Comparison of ENCODE assay signal across 23 cellular contexts in genomic region chr15:62760506-62760905, GRCh38.
"Had no signal": no experiment of that assay in that cellular context is flagged by ENCODE, and none has a peak within 500 bp of the region (broad histone marks: within the 10 kb centered on the region; RNA-seq: fewer than 3 reads in every experiment).

No MANE protein-coding gene starts in this region.

- H3K36me3 Mint-ChIP-seq: activated naive CD4-positive, alpha-beta T cell treated with anti-CD3 and anti-CD28 coated beads, Interleukin-2, amount 10 ng/mL, durations not matched to agents 7 days and 5 days; activated naive CD8-positive, alpha-beta T cell treated with anti-CD3 and anti-CD28 coated beads, Interleukin-2, amount 10 ng/mL, durations not matched to agents 7 days and 5 days had no signal

- H3K4me3 Mint-ChIP-seq: activated CD4-positive, alpha-beta memory T cell treated with anti-CD3 and anti-CD28 coated beads, Interleukin-2, amount 10 ng/mL, durations not matched to agents 7 days and 5 days; activated CD4-positive, alpha-beta T cell treated with anti-CD3 and anti-CD28 coated beads for 36 hours; activated naive CD4-positive, alpha-beta T cell treated with anti-CD3 and anti-CD28 coated beads, Interleukin-2, amount 10 ng/mL, durations not matched to agents 7 days and 5 days; activated naive CD8-positive, alpha-beta T cell treated with anti-CD3 and anti-CD28 coated beads, Interleukin-2, amount 10 ng/mL, durations not matched to agents 7 days and 5 days; activated T-cell treated with anti-CD3 and anti-CD28 coated beads, Interleukin-2, amount 50 U/mL, for 72 hours had no signal

- H3K4me3 ChIP-seq: adrenal gland, SK-N-MC had no signal

- H3K9me3 ChIP-seq: adrenal gland had no signal

- H3K27me3 ChIP-seq: adrenal gland had no signal

- H3K27ac ChIP-seq: adrenal gland, SK-N-MC, VCaP had no signal

- H3K27me3 Mint-ChIP-seq: activated CD4-positive, alpha-beta memory T cell treated with anti-CD3 and anti-CD28 coated beads, Interleukin-2, amount 10 ng/mL, durations not matched to agents 7 days and 5 days; activated CD4-positive, alpha-beta T cell treated with anti-CD3 and anti-CD28 coated beads for 36 hours; activated naive CD4-positive, alpha-beta T cell treated with anti-CD3 and anti-CD28 coated beads, Interleukin-2, amount 10 ng/mL, durations not matched to agents 7 days and 5 days; activated naive CD8-positive, alpha-beta T cell treated with anti-CD3 and anti-CD28 coated beads, Interleukin-2, amount 10 ng/mL, durations not matched to agents 7 days and 5 days had no signal

- H3K4me1 Mint-ChIP-seq: activated CD4-positive, alpha-beta memory T cell treated with anti-CD3 and anti-CD28 coated beads, Interleukin-2, amount 10 ng/mL, durations not matched to agents 7 days and 5 days; activated CD4-positive, alpha-beta T cell treated with anti-CD3 and anti-CD28 coated beads for 36 hours; activated naive CD4-positive, alpha-beta T cell treated with anti-CD3 and anti-CD28 coated beads, Interleukin-2, amount 10 ng/mL, durations not matched to agents 7 days and 5 days; activated naive CD8-positive, alpha-beta T cell treated with anti-CD3 and anti-CD28 coated beads, Interleukin-2, amount 10 ng/mL, durations not matched to agents 7 days and 5 days had no signal

- H3K27ac Mint-ChIP-seq: activated CD4-positive, alpha-beta memory T cell treated with anti-CD3 and anti-CD28 coated beads, Interleukin-2, amount 10 ng/mL, durations not matched to agents 7 days and 5 days; activated CD4-positive, alpha-beta T cell treated with anti-CD3 and anti-CD28 coated beads for 36 hours; activated naive CD4-positive, alpha-beta T cell treated with anti-CD3 and anti-CD28 coated beads, Interleukin-2, amount 10 ng/mL, durations not matched to agents 7 days and 5 days; activated naive CD8-positive, alpha-beta T cell treated with anti-CD3 and anti-CD28 coated beads, Interleukin-2, amount 10 ng/mL, durations not matched to agents 7 days and 5 days; activated T-cell treated with anti-CD3 and anti-CD28 coated beads, Interleukin-2, amount 50 U/mL, for 72 hours; activated T-helper 2 cell treated with anti-CD3 and anti-CD28 coated beads, Interferon-gamma antibody, Interleukin-2, Interleukin-4, amounts not matched to agents 10 μg/mL and 5 μg/mL and 100 μg/mL, durations not matched to agents 14 hours and 24 hours and 36 hours had no signal

- DNase-seq: activated CD4-positive, alpha-beta memory T cell treated with anti-CD3 and anti-CD28 coated beads, Interleukin-2, amount 10 ng/mL, durations not matched to agents 7 days and 5 days; activated CD4-positive, alpha-beta T cell treated with anti-CD3 and anti-CD28 coated beads for 36 hours; activated CD4-positive, alpha-beta T cell treated with anti-CD3 and anti-CD28 coated beads, Interleukin-2, amount 50 U/mL, for 1 hour; activated gamma-delta T cell treated with Interleukin-2 at 50 U/mL for 16 hours; activated naive CD4-positive, alpha-beta T cell treated with anti-CD3 and anti-CD28 coated beads, Interleukin-2, amount 10 ng/mL, durations not matched to agents 7 days and 5 days; activated naive CD8-positive, alpha-beta T cell treated with anti-CD3 and anti-CD28 coated beads, Interleukin-2, amount 10 ng/mL, durations not matched to agents 7 days and 5 days; activated T-cell treated with anti-CD3 and anti-CD28 coated beads for 4 hours; activated T-cell treated with anti-CD3 and anti-CD28 coated beads, Interleukin-2, amount 50 U/mL, for 72 hours; adrenal gland; anterior cingulate cortex; MM.1S; NCI-H1105; NCI-H1436; NCI-H1694 treated with DMSO at 0.1 percent for 48 hours; NCI-H2029 treated with DMSO at 0.1 percent for 48 hours; NCI-H345; NCI-H510A; NCI-H526 treated with DMSO at 0.1 percent for 48 hours; T-helper 1 cell had no signal

- ATAC-seq: activated CD4-positive, alpha-beta T cell treated with anti-CD3 and anti-CD28 coated beads for 36 hours; activated T-cell treated with anti-CD3 and anti-CD28 coated beads, Interleukin-2, amount 50 U/mL, for 72 hours; Right ventricle myocardium inferior had no signal

- H3K9me3 Mint-ChIP-seq: activated CD4-positive, alpha-beta memory T cell treated with anti-CD3 and anti-CD28 coated beads, Interleukin-2, amount 10 ng/mL, durations not matched to agents 7 days and 5 days; activated naive CD4-positive, alpha-beta T cell treated with anti-CD3 and anti-CD28 coated beads, Interleukin-2, amount 10 ng/mL, durations not matched to agents 7 days and 5 days; activated naive CD8-positive, alpha-beta T cell treated with anti-CD3 and anti-CD28 coated beads, Interleukin-2, amount 10 ng/mL, durations not matched to agents 7 days and 5 days; activated T-cell treated with anti-CD3 and anti-CD28 coated beads, Interleukin-2, amount 50 U/mL, for 72 hours; activated T-helper 2 cell treated with anti-CD3 and anti-CD28 coated beads, Interferon-gamma antibody, Interleukin-2, Interleukin-4, amounts not matched to agents 10 μg/mL and 5 μg/mL and 100 μg/mL, durations not matched to agents 14 hours and 24 hours and 36 hours had no signal
